Comparison of ENCODE assay signal across 1 cellular context in the genomic region with DNA sequence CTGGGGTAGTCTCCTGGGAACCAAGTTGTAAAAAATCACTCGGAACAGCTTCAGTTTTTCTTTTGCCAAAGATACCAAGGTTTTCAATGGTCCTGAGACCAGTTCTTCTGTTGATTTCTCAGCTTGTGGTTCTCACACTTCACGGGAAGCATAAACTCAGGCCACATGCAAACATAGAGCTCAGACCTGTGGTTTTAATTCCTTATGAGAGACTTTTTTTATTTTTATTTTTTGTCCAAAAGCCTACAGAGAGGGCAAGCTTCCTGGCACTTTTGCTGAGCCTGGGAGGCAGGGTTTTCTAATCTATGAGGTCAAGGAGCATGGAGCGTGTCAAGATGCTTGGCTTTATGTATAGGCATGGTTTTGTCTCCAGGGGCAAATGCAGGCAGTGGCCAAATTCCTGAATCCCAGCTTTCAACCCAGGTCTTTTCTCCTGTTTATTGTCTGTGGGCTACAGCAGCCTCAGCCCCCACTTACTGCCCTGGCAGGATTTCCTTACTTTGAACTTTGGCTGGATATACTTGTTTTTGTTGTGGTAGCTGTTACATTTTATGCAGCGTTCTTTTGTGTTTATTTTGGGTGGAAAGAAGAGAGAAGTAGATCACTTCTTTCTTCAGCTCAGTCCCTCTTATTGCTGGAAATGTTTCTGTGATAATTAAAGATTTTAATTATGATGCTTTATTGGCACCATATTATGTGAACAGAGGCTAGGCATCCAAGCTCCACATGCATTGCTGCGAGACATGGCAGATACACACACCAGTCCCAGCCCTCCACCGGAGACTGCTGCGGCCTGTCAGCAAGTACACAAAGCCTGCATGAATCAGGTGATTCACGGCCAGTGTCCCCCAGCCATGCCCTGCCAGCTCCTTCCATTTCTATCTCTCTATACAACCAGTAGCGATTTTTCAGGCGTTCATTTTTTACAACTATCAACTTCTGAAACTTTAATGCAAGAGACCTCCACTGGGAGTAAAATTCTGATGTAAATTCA.
A peak's percentile ranks its signal among the peaks of the same experiment; 100 is the strongest.
TF ChIP-seq lines count a peak whose summit lies in the region.

No MANE protein-coding gene starts in this region.

TF ChIP-seq in PFSK-1, 5 proteins besides CTCF, POLR2A, EP300 and RAD21:
- TF ChIP-seq, protein P1, sequence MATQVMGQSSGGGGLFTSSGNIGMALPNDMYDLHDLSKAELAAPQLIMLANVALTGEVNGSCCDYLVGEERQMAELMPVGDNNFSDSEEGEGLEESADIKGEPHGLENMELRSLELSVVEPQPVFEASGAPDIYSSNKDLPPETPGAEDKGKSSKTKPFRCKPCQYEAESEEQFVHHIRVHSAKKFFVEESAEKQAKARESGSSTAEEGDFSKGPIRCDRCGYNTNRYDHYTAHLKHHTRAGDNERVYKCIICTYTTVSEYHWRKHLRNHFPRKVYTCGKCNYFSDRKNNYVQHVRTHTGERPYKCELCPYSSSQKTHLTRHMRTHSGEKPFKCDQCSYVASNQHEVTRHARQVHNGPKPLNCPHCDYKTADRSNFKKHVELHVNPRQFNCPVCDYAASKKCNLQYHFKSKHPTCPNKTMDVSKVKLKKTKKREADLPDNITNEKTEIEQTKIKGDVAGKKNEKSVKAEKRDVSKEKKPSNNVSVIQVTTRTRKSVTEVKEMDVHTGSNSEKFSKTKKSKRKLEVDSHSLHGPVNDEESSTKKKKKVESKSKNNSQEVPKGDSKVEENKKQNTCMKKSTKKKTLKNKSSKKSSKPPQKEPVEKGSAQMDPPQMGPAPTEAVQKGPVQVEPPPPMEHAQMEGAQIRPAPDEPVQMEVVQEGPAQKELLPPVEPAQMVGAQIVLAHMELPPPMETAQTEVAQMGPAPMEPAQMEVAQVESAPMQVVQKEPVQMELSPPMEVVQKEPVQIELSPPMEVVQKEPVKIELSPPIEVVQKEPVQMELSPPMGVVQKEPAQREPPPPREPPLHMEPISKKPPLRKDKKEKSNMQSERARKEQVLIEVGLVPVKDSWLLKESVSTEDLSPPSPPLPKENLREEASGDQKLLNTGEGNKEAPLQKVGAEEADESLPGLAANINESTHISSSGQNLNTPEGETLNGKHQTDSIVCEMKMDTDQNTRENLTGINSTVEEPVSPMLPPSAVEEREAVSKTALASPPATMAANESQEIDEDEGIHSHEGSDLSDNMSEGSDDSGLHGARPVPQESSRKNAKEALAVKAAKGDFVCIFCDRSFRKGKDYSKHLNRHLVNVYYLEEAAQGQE (IDR thresholded peaks at IDR 0.05; ENCODE audit: insufficient read depth in 1 of 2, low read depth in 2 of 2, low read length in 2 of 2) = peak in 1 of 2 experiments; percentile 22; a peak in 1 of 4 replicates
- no peak for TF ChIP-seq TAF1 (IDR thresholded peaks at IDR 0.05; ENCODE audit: borderline replicate concordance, insufficient read depth, low read length)
- TF ChIP-seq FOXP2 (optimal IDR thresholded peaks at IDR 0.05; ENCODE audit: borderline replicate concordance, extremely low read depth, extremely low read length, insufficient read depth) = peak; percentile 87
- TF ChIP-seq SIN3A (IDR thresholded peaks at IDR 0.05; ENCODE audit: borderline replicate concordance, insufficient read depth, low read length) = no peak
TF ChIP-seq in PFSK-1: peak in this region for 2.
